12 cellular contexts compared by ENCODE assay signal in genomic region chr17:77875051-77875780, GRCh38.
DNase-seq lines count a peak whose midpoint lies in the region; ATAC-seq, FAIRE-seq and TF ChIP-seq lines count a peak whose summit lies in the region.
"Had no signal": no experiment of that assay in that cellular context is flagged by ENCODE, and none has a peak within 500 bp of the region (broad histone marks: within the 10 kb centered on the region; RNA-seq: fewer than 3 reads in every experiment).

No MANE protein-coding gene starts in this region.

- FAIRE-seq in astrocyte (lab: Jason Lieb, UNC), result peak; percentile 23

- no peak overlapping the region for H3K4me3 Mint-ChIP-seq in GM23338
- H3K4me3 Mint-ChIP-seq in astrocyte (ENCODE audit: unreplicated experiment), result peak overlapping the region; percentile 27

- H3K27me3 ChIP-seq in GM23338 (ENCODE audit: insufficient read depth) (no peaks in the 10 kb centered on the region), astrocyte (ENCODE audit: insufficient read depth, low read length) (peaks cover 39% of the 10 kb centered on the region)
- H3K27me3 ChIP-seq: body of pancreas, upper lobe of right lung had no signal

- peak; percentile 85 for DNase-seq in ACHN
- DNase-seq in GM23338 (ENCODE audit: low spot score), result no peak
- peak; percentile 93 for DNase-seq in astrocyte (ENCODE audit: low read depth)
- peak; percentile 6 for DNase-seq in kidney tubule cell (ENCODE audit: low spot score)
- no peak for DNase-seq in NCI-H69 (lab: John Stamatoyannopoulos, UW)
- no peak for DNase-seq in D341Med (ENCODE audit: low spot score)
- DNase-seq in DMS153 (lab: John Stamatoyannopoulos, UW), result no peak
- DNase-seq: body of pancreas, NCI-H2029 treated with DMSO at 0.1 percent for 48 hours, retina, upper lobe of right lung had no signal

- H3K36me3 ChIP-seq in GM23338 (ENCODE audit: insufficient read depth), result no peaks in the 10 kb centered on the region
- no peaks in the 10 kb centered on the region for H3K36me3 ChIP-seq in astrocyte (ENCODE audit: insufficient read depth, low read length)
- H3K36me3 ChIP-seq: upper lobe of right lung had no signal

- H3K4me1 ChIP-seq in GM23338 (ENCODE audit: insufficient read depth) (0 out of 2 replicates have a peak, but pooled peaks cover 5% of the 10 kb centered on the region), astrocyte (ENCODE audit: insufficient read depth, low read length) (peaks cover 15% of the 10 kb centered on the region)
- H3K4me1 ChIP-seq: body of pancreas, upper lobe of right lung had no signal

- no peak overlapping the region for H3K4me3 ChIP-seq in GM23338
- H3K4me3 ChIP-seq in astrocyte (ENCODE audit: insufficient read depth, low read depth, low read length), result no peak overlapping the region
- H3K4me3 ChIP-seq: body of pancreas, upper lobe of right lung had no signal

- H3K4me2 ChIP-seq in GM23338 (no peak overlapping the region), astrocyte (ENCODE audit: low read length) (peak overlapping the region; percentile 56)

- no peaks in the 10 kb centered on the region for H3K79me2 ChIP-seq in GM23338 (replicated peaks; ENCODE audit: insufficient read depth)
- H3K79me2 ChIP-seq in astrocyte (ENCODE audit: insufficient read depth, low read length), result no peaks in the 10 kb centered on the region

- H3K27ac ChIP-seq in GM23338 (ENCODE audit: low read depth), result no peak overlapping the region
- no peak overlapping the region for H3K27ac ChIP-seq in astrocyte (ENCODE audit: low read depth, low read length)
- H3K27ac ChIP-seq: body of pancreas, upper lobe of right lung had no signal

- peaks cover 11% of the 10 kb centered on the region; the same call in 2 of the 3 replicates for H3K4me1 Mint-ChIP-seq in GM23338
- H3K4me1 Mint-ChIP-seq in astrocyte (ENCODE audit: low read depth, unreplicated experiment), result peaks cover 13% of the 10 kb centered on the region

- no peaks in the 10 kb centered on the region for H3F3A ChIP-seq in GM23338 (replicated peaks; ENCODE audit: low read depth)

- peaks cover 10% of the 10 kb centered on the region for H3K27me3 Mint-ChIP-seq in GM23338 (ENCODE audit: insufficient read depth, low read depth, poor library complexity)
- peaks cover 50% of the 10 kb centered on the region for H3K27me3 Mint-ChIP-seq in astrocyte (ENCODE audit: low read depth, unreplicated experiment)

- in situ Hi-C loops in ACHN (cut with HindIII; ENCODE audit: low pct_ligation_motif_present, low pct_unique_long_range_greater_than_20kb, low sequenced_read_pairs), result no loop called here

- H3K9me3 Mint-ChIP-seq in GM23338 (peaks cover 11% of the 10 kb centered on the region), astrocyte (ENCODE audit: unreplicated experiment) (peaks cover 18% of the 10 kb centered on the region)

- H3K9ac ChIP-seq in astrocyte (ENCODE audit: low read length), result no peak overlapping the region

- H3K36me3 Mint-ChIP-seq in GM23338 (ENCODE audit: low read depth), result peaks cover 9% of the 10 kb centered on the region
- peaks cover 3% of the 10 kb centered on the region for H3K36me3 Mint-ChIP-seq in astrocyte (ENCODE audit: low read depth, unreplicated experiment)

- peaks cover 22% of the 10 kb centered on the region for H3K9me3 ChIP-seq in astrocyte (ENCODE audit: insufficient read depth, low read depth, low read length)
- H3K9me3 ChIP-seq: body of pancreas, upper lobe of right lung had no signal

- H3K27ac Mint-ChIP-seq in GM23338 (no peak overlapping the region), astrocyte (ENCODE audit: unreplicated experiment) (peak overlapping the region; percentile 93)

- H2AFZ ChIP-seq in GM23338 (0 out of 2 replicates have a peak overlapping the region, but pooled peaks have one; percentile 59), astrocyte (ENCODE audit: low read depth, low read length) (no peak overlapping the region)

- no peak for TF ChIP-seq CTCF in GM23338 (conservative IDR thresholded peaks at IDR 0.05; ENCODE audit: low read depth in 2 of 2)
- TF ChIP-seq CTCF in astrocyte (IDR thresholded peaks at IDR 0.05; ENCODE audit: insufficient read depth, low read depth, low read length), result no peak

- no peak; the same call in 2 of the 3 replicates for ATAC-seq in GM23338
- no peak for ATAC-seq in HG03520 (IDR thresholded peaks at IDR 0.05; ENCODE audit: unreplicated experiment)
- ATAC-seq: body of pancreas, upper lobe of right lung had no signal

- H4K20me1 ChIP-seq in GM23338 (replicated peaks; ENCODE audit: insufficient read depth) (no peaks in the 10 kb centered on the region), astrocyte (ENCODE audit: insufficient read depth, low read length) (peaks cover 4% of the 10 kb centered on the region)

- no peaks in the 10 kb centered on the region for H3K9me2 ChIP-seq in GM23338 (ENCODE audit: insufficient read depth)

TF ChIP-seq in GM23338, 12 proteins besides CTCF, POLR2A, EP300 and RAD21:
- TF ChIP-seq EZH2phosphoT487 (IDR thresholded peaks at IDR 0.05; ENCODE audit: unreplicated experiment) (no peak), ZNF462 (CRISPR knock-in tag; IDR thresholded peaks at IDR 0.05) (no peak), CREB1 (CRISPR knock-in tag; IDR thresholded peaks at IDR 0.05; ENCODE audit: low read depth) (no peak), ZNF331 (CRISPR knock-in tag; IDR thresholded peaks at IDR 0.05; ENCODE audit: low read depth) (no peak), JUNB (IDR thresholded peaks at IDR 0.05; ENCODE audit: unreplicated experiment) (no peak)

Comparison
In these comparisons a context has a peak if more than half of its experiments do, and no peak if none do; other contexts are left out.
1. DNase-seq: peak in ACHN (single experiment), astrocyte (single experiment) and kidney tubule cell (single experiment); none in GM23338 (single experiment), NCI-H69 (single experiment), D341Med (single experiment) and DMS153 (single experiment).